1 cellular context compared by ENCODE assay signal in genomic region chr9:37119360-37119759, GRCh38.
TF ChIP-seq lines count a peak whose summit lies in the region.

No MANE protein-coding gene starts in this region.

TF ChIP-seq in GM23338, 12 proteins besides CTCF, POLR2A, EP300 and RAD21 (continued from another document):
- no peak for TF ChIP-seq REST (IDR thresholded peaks at IDR 0.05; ENCODE audit: unreplicated experiment)
- no peak for TF ChIP-seq ZNF462 (CRISPR knock-in tag; IDR thresholded peaks at IDR 0.05)
- no peak for TF ChIP-seq EZH2phosphoT487 (IDR thresholded peaks at IDR 0.05; ENCODE audit: unreplicated experiment)
- no peak for TF ChIP-seq STAT1 (IDR thresholded peaks at IDR 0.05; ENCODE audit: unreplicated experiment)
- TF ChIP-seq EZH2 (IDR thresholded peaks at IDR 0.05; ENCODE audit: low read depth, unreplicated experiment), result no peak
- no peak for TF ChIP-seq NANOG (IDR thresholded peaks at IDR 0.05; ENCODE audit: borderline replicate concordance)
- no peak for TF ChIP-seq ETS1 (IDR thresholded peaks at IDR 0.05)
